8 cellular contexts compared by ENCODE assay signal in genomic region chr10:26621889-26622681, GRCh38.
DNase-seq lines count a peak whose midpoint lies in the region; ATAC-seq and TF ChIP-seq lines count a peak whose summit lies in the region.

No MANE protein-coding gene starts in this region.

- H3K4me3 ChIP-seq in AG10803 (ENCODE audit: low read length) (peak overlapping the region; percentile 20; the same call in 1 of the 2 replicates), body of pancreas (peak overlapping the region in 1 of 2 donors; percentile 27)

- no peaks in the 10 kb centered on the region for H3K9me3 ChIP-seq in body of pancreas

- peaks cover 6% of the 10 kb centered on the region for H3K4me1 ChIP-seq in body of pancreas

- DNase-seq in AG10803 (ENCODE audit: low read depth) (peak; percentile 1), OCI-M1 (lab: John Stamatoyannopoulos, UW) (peak; percentile 50), body of pancreas (peak; percentile 34 to 68 (median 53)), left kidney (ENCODE audit: low read depth, low spot score) (peak; percentile 68), SHP77 (lab: John Stamatoyannopoulos, UW) (no peak)
- peak; percentile 11 for DNase-seq in stimulated activated CD8-positive, alpha-beta memory T cell treated with anti-CD3 and anti-CD28 coated beads, Interleukin-4, amount 100 ng/mL, for 24 hours (ENCODE audit: low read depth)

- intact Hi-C loops in body of pancreas (cut with DNase I), result loop anchor here (10.0 kb wide), 1 partner anchor 703 kb away; no protein-coding TSS in a partner anchor

- H3K27me3 ChIP-seq in body of pancreas, result no peaks in the 10 kb centered on the region

- TF ChIP-seq CTCF in AG10803 (conservative IDR thresholded peaks at IDR 0.05; ENCODE audit: low read length) (no peak), body of pancreas (IDR thresholded peaks at IDR 0.05) (no peak)

- TF ChIP-seq POLR2A in body of pancreas (IDR thresholded peaks at IDR 0.05), result no peak

- H3K27ac ChIP-seq in body of pancreas, result peak overlapping the region in 2 of 4 donors; percentile 13 to 58

- 4 to 7% methylated on average over 40 to 46 of the region's 47 CpGs for WGBS in body of pancreas, 2 donors

- ATAC-seq in GM21723 (IDR thresholded peaks at IDR 0.05; ENCODE audit: unreplicated experiment) (peak; percentile 63), body of pancreas (peak; percentile 80), HG03135 (IDR thresholded peaks at IDR 0.05; ENCODE audit: unreplicated experiment) (no peak)

- no peaks in the 10 kb centered on the region for H3K36me3 ChIP-seq in body of pancreas (replicated peaks in 1 of 2; ENCODE audit: insufficient read depth in 1 of 2, low read depth in 2 of 2)

Comparison
In these comparisons a context has a peak if more than half of its experiments do, and no peak if none do; other contexts are left out.
1. DNase-seq: peak in AG10803 (single experiment), OCI-M1 (single experiment), body of pancreas (4 of 4), left kidney (single experiment) and stimulated activated CD8-positive, alpha-beta memory T cell treated with anti-CD3 and anti-CD28 coated beads, Interleukin-4, amount 100 ng/mL, for 24 hours (single experiment); none in SHP77 (0 of 2).